ENCODE assay signal across 8 cellular contexts in genomic region chr11:19711911-19712280, GRCh38. TPM values are rescaled to one million over a fixed set of nuclear protein-coding genes. Genes with fewer than 3 reads are reported as not detected.
DNase-seq lines count a peak whose midpoint lies in the region; TF ChIP-seq lines count a peak whose summit lies in the region.

No MANE protein-coding gene starts in this region.

- peaks cover 7% of the 10 kb centered on the region for H3K4me1 ChIP-seq in OCI-LY7 (ENCODE audit: insufficient read depth, low read length, poor library complexity, severe bottlenecking)
- H3K4me1 ChIP-seq in mesodermal cell (ENCODE audit: control insufficient read depth, insufficient read depth, low read length, poor library complexity, severe bottlenecking): peaks cover 20% of the 10 kb centered on the region
- H3K4me1 ChIP-seq in thymus (ENCODE audit: control insufficient read depth, insufficient read depth, low read length): no peaks in the 10 kb centered on the region

- no peaks in the 10 kb centered on the region for H3K79me2 ChIP-seq in OCI-LY7 (ENCODE audit: insufficient read depth, low read depth, low read length)

- H4K20me1 ChIP-seq in OCI-LY7 (ENCODE audit: insufficient read depth, low read length): no peaks in the 10 kb centered on the region

- no peak for TF ChIP-seq CTCF in OCI-LY7 (conservative IDR thresholded peaks at IDR 0.05; ENCODE audit: low read length)

- H3K4me3 ChIP-seq in OCI-LY7 (ENCODE audit: low read depth, low read length, poor library complexity, severe bottlenecking) (peak overlapping the region; percentile 71), mesodermal cell (ENCODE audit: extremely low read depth, insufficient read depth, low read length, poor library complexity, severe bottlenecking) (peak overlapping the region; percentile 37), thymus (ENCODE audit: low read length) (peak overlapping the region; percentile 58)

- no peaks in the 10 kb centered on the region for H3K9me2 ChIP-seq in OCI-LY7 (ENCODE audit: insufficient read depth, low read length)

- CTCF ChIA-PET in OCI-LY7 (lab: Charles Lee; ENCODE audit: unreplicated experiment): no interaction called here

- H3K9me3 ChIP-seq in OCI-LY7 (ENCODE audit: low read length) (no peaks in the 10 kb centered on the region), mesodermal cell (ENCODE audit: control insufficient read depth, low read length) (no peaks in the 10 kb centered on the region), thymus (ENCODE audit: control insufficient read depth) (no peaks in the 10 kb centered on the region)

- intact Hi-C loops in OCI-LY7 (cut with micrococcal nuclease; ENCODE audit: unreplicated experiment): no loop called here

- DNase-seq in activated T-cell treated with anti-CD3 and anti-CD28 coated beads for 48 hours (ENCODE audit: low read depth) (peak; percentile 30), OCI-LY7 (ENCODE audit: low spot score) (no peak), GF-D8 (lab: John Stamatoyannopoulos, UW) (no peak), NCI-H524 treated with DMSO at 0.1 percent for 48 hours (lab: John Stamatoyannopoulos, UW) (no peak)
- DNase-seq in activated T-cell treated with anti-CD3 and anti-CD28 coated beads, Interleukin-2, amount 50 U/mL, for 1 hour: no peak

- peak overlapping the region; percentile 98 for H3K4me2 ChIP-seq in OCI-LY7 (ENCODE audit: low read length)

- WGBS in mesodermal cell (ENCODE audit: insufficient coverage in 2 of 2), 2 experiments: 16% methylated on average over 8 to 14 of the region's 16 CpGs
- WGBS in thymus: 4% methylated on average over 16 of the region's 16 CpGs

- no peaks in the 10 kb centered on the region for H3K36me3 ChIP-seq in OCI-LY7 (ENCODE audit: insufficient read depth, low read length)
- no peaks in the 10 kb centered on the region for H3K36me3 ChIP-seq in mesodermal cell (ENCODE audit: control insufficient read depth, insufficient read depth, low read length)
- no peaks in the 10 kb centered on the region for H3K36me3 ChIP-seq in thymus (ENCODE audit: control insufficient read depth, insufficient read depth)

- no peak overlapping the region for H3K27ac ChIP-seq in OCI-LY7 (ENCODE audit: low read depth, low read length, poor library complexity, severe bottlenecking)
- H3K27ac ChIP-seq in cingulate gyrus (ENCODE audit: low read depth, low read length): peak overlapping the region; percentile 83
- peak overlapping the region; percentile 96 for H3K27ac ChIP-seq in mesodermal cell (ENCODE audit: low read depth, low read length, severe bottlenecking)
- no peak overlapping the region for H3K27ac ChIP-seq in thymus (ENCODE audit: low read depth)

- H3K27me3 ChIP-seq in thymus (ENCODE audit: control insufficient read depth, insufficient read depth): peaks cover 33% of the 10 kb centered on the region

- peak overlapping the region; percentile 99; the same call in 1 of the 2 replicates for H2AFZ ChIP-seq in OCI-LY7 (ENCODE audit: low read length)

- no TSS peak for BruUV-seq in OCI-LY7 (replicated peaks; lab: Mats Ljungman, UMichigan)

- POLR2A ChIA-PET in OCI-LY7 (lab: Charles Lee): interaction anchor here (0.6 to 1.6 kb wide), 4 partner anchors 9 to 1785 kb away, joined by 3 to 4 read pairs (median 4); no protein-coding TSS in a partner anchor

RNA-seq across cellular contexts. Expression of gene NAV2, which starts 0.7 kb away (rescaled TPM):
- total RNA-seq in OCI-LY7 (2014; rRNA removed; shearing (Covaris generic)): 0.06 and 0.39 TPM in 2 replicates
- 0.33 and 0.68 TPM in 2 replicates for total RNA-seq in OCI-LY7 (2022)
- 32.9 TPM for polyA plus RNA-seq in mesodermal cell (2013, experiment 1 of 2)
- polyA plus RNA-seq in mesodermal cell (2013, experiment 2 of 2): 33.4 TPM
- 5.8 TPM for polyA plus RNA-seq in thymus

Comparison
In these comparisons a context has a peak if more than half of its experiments do, and no peak if none do; other contexts are left out.
1. H3K27ac ChIP-seq: peak in cingulate gyrus (single experiment) and mesodermal cell (single experiment); none in OCI-LY7 (single experiment) and thymus (single experiment).
2. Peak in every context shown above with its lines, with median percentiles within 50 percentile points of each other: H3K4me3 ChIP-seq.